ENCODE assay signal across 18 cellular contexts in the genomic region with DNA sequence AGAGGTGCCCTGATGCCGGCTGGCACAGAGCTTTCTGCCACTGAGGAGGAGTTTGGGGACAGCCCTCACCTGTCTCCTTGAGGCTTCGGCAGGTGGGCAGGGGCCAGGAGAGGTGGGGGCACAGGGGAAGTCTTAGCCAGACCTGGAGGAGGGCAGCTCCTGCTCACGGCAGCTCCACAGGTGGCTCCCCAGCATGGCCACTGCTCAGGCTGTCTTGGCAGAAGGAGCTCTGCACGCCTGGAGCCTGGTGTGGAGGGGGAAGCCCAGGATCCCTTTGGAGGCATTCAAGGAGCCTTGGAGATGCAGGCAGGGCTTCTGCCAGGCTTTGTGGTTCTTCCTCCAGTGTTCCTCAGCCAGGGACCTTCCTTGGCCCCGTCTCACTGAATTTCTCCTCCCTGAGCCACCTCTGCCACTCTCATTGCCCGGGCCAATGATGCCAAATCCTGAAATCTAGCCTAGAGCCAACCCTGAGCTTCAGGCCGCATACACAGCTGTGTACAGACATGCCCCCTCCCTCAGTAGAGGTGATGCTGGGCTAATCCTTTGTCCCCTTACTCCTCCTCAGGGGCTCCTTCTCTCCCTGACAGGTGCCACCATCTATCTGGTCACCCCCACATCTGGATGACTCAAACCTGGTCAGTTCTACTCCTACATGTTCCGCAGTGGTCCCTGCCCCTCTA.
A peak's percentile ranks its signal among the peaks of the same experiment; 100 is the strongest.
DNase-seq lines count a peak whose midpoint lies in the region; ATAC-seq and TF ChIP-seq lines count a peak whose summit lies in the region.
"Had no signal": no experiment of that assay in that cellular context is flagged by ENCODE, and none has a peak within 500 bp of the region (broad histone marks: within the 10 kb centered on the region; RNA-seq: fewer than 3 reads in every experiment).

No MANE protein-coding gene starts in this region.

- DNase-seq in right atrium auricular region (ENCODE audit: low spot score) (no peak), left cardiac atrium (no peak), lower lobe of right lung (peak; percentile 27), GM10248 (ENCODE audit: extremely low spot score) (no peak), NCI-H2107 treated with DMSO at 0.1 percent for 48 hours (lab: John Stamatoyannopoulos, UW; ENCODE audit: unreplicated experiment) (no peak)
- no peak for DNase-seq in activated CD8-positive, alpha-beta T cell treated with anti-CD3 and anti-CD28 coated beads, Interleukin-2, amount 10 ng/mL, durations not matched to agents 7 days and 5 days
- DNase-seq: Calu3; CD8-positive, alpha-beta T cell; EL; KBM-7; NCI-H1105; NCI-H2081; NCI-H2227 treated with DMSO at 0.1 percent for 48 hours; NCI-H510A treated with DMSO at 0.1 percent for 48 hours; NCI-H774; RPMI8226 had no signal

- no peak for ATAC-seq in left cardiac atrium
- peak; percentile 57 for ATAC-seq in activated CD8-positive, alpha-beta T cell treated with anti-CD3 and anti-CD28 coated beads, Interleukin-2, amount 10 ng/mL, durations not matched to agents 7 days and 5 days
- ATAC-seq in lower lobe of right lung: no peak
- ATAC-seq in HG03432 (IDR thresholded peaks at IDR 0.05; ENCODE audit: unreplicated experiment): no peak
- ATAC-seq: CD8-positive, alpha-beta T cell had no signal

- H3K27ac ChIP-seq in right atrium auricular region (peak overlapping the region; percentile 78 to 87), lower lobe of right lung (no peak overlapping the region)
- H3K27ac ChIP-seq: BLaER1 treated with 17β-estradiol and CSF1 and Interleukin-3, amounts not matched to agents 10 nM and 100 nM had no signal

- H3K9me3 ChIP-seq in right atrium auricular region (no peaks in the 10 kb centered on the region), lower lobe of right lung (no peaks in the 10 kb centered on the region)
- H3K9me3 ChIP-seq: BLaER1 treated with 17β-estradiol and CSF1 and Interleukin-3, amounts not matched to agents 10 nM and 100 nM had no signal

- no peaks in the 10 kb centered on the region for H3K4me1 Mint-ChIP-seq in activated CD8-positive, alpha-beta T cell treated with anti-CD3 and anti-CD28 coated beads, Interleukin-2, amount 10 ng/mL, durations not matched to agents 7 days and 5 days (ENCODE audit: low read depth)

- H3K27ac Mint-ChIP-seq in activated CD8-positive, alpha-beta T cell treated with anti-CD3 and anti-CD28 coated beads, Interleukin-2, amount 10 ng/mL, durations not matched to agents 7 days and 5 days: no peak overlapping the region
- H3K27ac Mint-ChIP-seq: CD8-positive, alpha-beta T cell had no signal

- no peak overlapping the region for H3K4me3 Mint-ChIP-seq in activated CD8-positive, alpha-beta T cell treated with anti-CD3 and anti-CD28 coated beads, Interleukin-2, amount 10 ng/mL, durations not matched to agents 7 days and 5 days
- H3K4me3 Mint-ChIP-seq: CD8-positive, alpha-beta T cell had no signal

- CTCF ChIA-PET in activated CD8-positive, alpha-beta T cell treated with anti-CD3 and anti-CD28 coated beads, Interleukin-2, amount 10 ng/mL, durations not matched to agents 7 days and 5 days (lab: Charles Lee): no interaction called here
- CTCF ChIA-PET in GM10248 (lab: Yijun Ruan, JAX): no interaction called here

- no peaks in the 10 kb centered on the region for H3K9me3 Mint-ChIP-seq in activated CD8-positive, alpha-beta T cell treated with anti-CD3 and anti-CD28 coated beads, Interleukin-2, amount 10 ng/mL, durations not matched to agents 7 days and 5 days (ENCODE audit: insufficient read depth)
- H3K9me3 Mint-ChIP-seq: CD8-positive, alpha-beta T cell had no signal

- no peak for TF ChIP-seq CTCF in right atrium auricular region (IDR thresholded peaks at IDR 0.05)
- TF ChIP-seq CTCF in lower lobe of right lung (IDR thresholded peaks at IDR 0.05): no peak
- no peak for TF ChIP-seq CTCF in GM10248 (IDR thresholded peaks at IDR 0.05; ENCODE audit: control extremely low read depth, extremely low read depth, low read depth, missing control alignments)

- POLR2A ChIA-PET in activated CD8-positive, alpha-beta T cell treated with anti-CD3 and anti-CD28 coated beads, Interleukin-2, amount 10 ng/mL, durations not matched to agents 7 days and 5 days (lab: Charles Lee): no interaction called here
- POLR2A ChIA-PET in GM10248 (lab: Yijun Ruan, JAX): no interaction called here

- H3K4me3 ChIP-seq in right atrium auricular region (no peak overlapping the region), lower lobe of right lung (no peak overlapping the region)
- H3K4me3 ChIP-seq: BLaER1 treated with 17β-estradiol and CSF1 and Interleukin-3, amounts not matched to agents 10 nM and 100 nM had no signal

- intact Hi-C loops in left cardiac atrium (cut with DNase I) (loop anchor here (5.0 to 10.0 kb wide), 2 partner anchors 65 to 152 kb away; no protein-coding TSS in a partner anchor), lower lobe of right lung (cut with DNase I) (no loop called here)

- no peaks in the 10 kb centered on the region for H3K36me3 Mint-ChIP-seq in activated CD8-positive, alpha-beta T cell treated with anti-CD3 and anti-CD28 coated beads, Interleukin-2, amount 10 ng/mL, durations not matched to agents 7 days and 5 days (ENCODE audit: low read depth)
- H3K36me3 Mint-ChIP-seq: CD8-positive, alpha-beta T cell had no signal

- H3K4me1 ChIP-seq in right atrium auricular region (peaks cover 0 to 29% of the 10 kb centered on the region in 2 donors), lower lobe of right lung (no peaks in the 10 kb centered on the region)

- H3K36me3 ChIP-seq in right atrium auricular region: no peaks in the 10 kb centered on the region
- no peaks in the 10 kb centered on the region for H3K36me3 ChIP-seq in lower lobe of right lung
- H3K36me3 ChIP-seq: BLaER1 treated with 17β-estradiol and CSF1 and Interleukin-3, amounts not matched to agents 10 nM and 100 nM had no signal

- H3K27me3 ChIP-seq in right atrium auricular region (no peaks in the 10 kb centered on the region), lower lobe of right lung (ENCODE audit: low read depth) (no peaks in the 10 kb centered on the region)
- H3K27me3 ChIP-seq: BLaER1 treated with 17β-estradiol and CSF1 and Interleukin-3, amounts not matched to agents 10 nM and 100 nM had no signal

- H3K27me3 Mint-ChIP-seq in activated CD8-positive, alpha-beta T cell treated with anti-CD3 and anti-CD28 coated beads, Interleukin-2, amount 10 ng/mL, durations not matched to agents 7 days and 5 days (ENCODE audit: low read depth): no peaks in the 10 kb centered on the region
